ENCODE assay signal across 21 cellular contexts in the genomic region with DNA sequence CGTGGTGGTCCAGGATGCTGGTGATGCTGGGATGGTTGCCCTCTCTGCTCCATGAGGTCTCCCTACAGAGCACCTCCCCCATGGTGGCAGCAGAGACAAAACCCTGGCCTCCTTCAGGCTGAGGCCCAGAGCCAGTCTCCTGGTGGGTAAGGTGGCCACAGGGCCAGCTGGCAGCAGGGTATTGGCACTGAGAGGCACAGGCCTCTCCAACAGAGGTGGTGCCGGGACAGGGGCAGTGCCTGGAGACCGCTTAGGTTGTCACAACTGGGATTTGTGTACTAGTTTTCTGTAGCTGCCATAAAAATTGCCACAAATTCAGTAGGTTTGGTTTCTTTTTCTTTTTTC. TPM values are rescaled to one million over a fixed set of nuclear protein-coding genes. Genes with fewer than 3 reads are reported as not detected.
A peak's percentile ranks its signal among the peaks of the same experiment; 100 is the strongest.
DNase-seq lines count a peak whose midpoint lies in the region; ATAC-seq and TF ChIP-seq lines count a peak whose summit lies in the region.
"Had no signal": no experiment of that assay in that cellular context is flagged by ENCODE, and none has a peak within 500 bp of the region (broad histone marks: within the 10 kb centered on the region; RNA-seq: fewer than 3 reads in every experiment).

No MANE protein-coding gene starts in this region.

- no peak overlapping the region for H3K4me3 ChIP-seq in colonic mucosa
- H3K4me3 ChIP-seq: gastroesophageal sphincter, HAP-1 had no signal

- H3K4me1 Mint-ChIP-seq in type B pancreatic cell (ENCODE audit: unreplicated experiment), result peaks cover 6% of the 10 kb centered on the region

- H3K36me3 ChIP-seq in colonic mucosa, result no peaks in the 10 kb centered on the region
- H3K36me3 ChIP-seq: gastroesophageal sphincter had no signal

- ATAC-seq in Right ventricle myocardium inferior, result peak; percentile 56
- no peak for ATAC-seq in GM21528 (IDR thresholded peaks at IDR 0.05; ENCODE audit: low FRiP score, unreplicated experiment)
- ATAC-seq: activated CD4-positive, alpha-beta T cell treated with anti-CD3 and anti-CD28 coated beads for 36 hours; activated CD8-positive, alpha-beta T cell treated with anti-CD3 and anti-CD28 coated beads, Interleukin-2, amount 10 ng/mL, durations not matched to agents 7 days and 5 days; gastroesophageal sphincter; SK-N-SH treated with all-trans-retinoic acid at 6 μM for 48 hours; stimulated activated naive CD8-positive, alpha-beta T cell treated with anti-CD3 and anti-CD28 coated beads, Interleukin-15, amount 100 ng/mL, for 72 hours had no signal

- intact Hi-C loops in Right ventricle myocardium inferior (cut with DNase I), result no loop called here
- intact Hi-C loops in cardiac septum (cut with DNase I), result no loop called here
- intact Hi-C loops in colonic mucosa (cut with DNase I), result no loop called here

- peak overlapping the region; percentile 75 for H3K4me3 Mint-ChIP-seq in type B pancreatic cell
- H3K4me3 Mint-ChIP-seq: activated CD4-positive, alpha-beta T cell treated with anti-CD3 and anti-CD28 coated beads for 36 hours; activated CD8-positive, alpha-beta T cell treated with anti-CD3 and anti-CD28 coated beads, Interleukin-2, amount 10 ng/mL, durations not matched to agents 7 days and 5 days had no signal

- H3K4me1 ChIP-seq in colonic mucosa, result peaks cover 4% of the 10 kb centered on the region

- H3K9me3 Mint-ChIP-seq in type B pancreatic cell, result no peaks in the 10 kb centered on the region
- H3K9me3 Mint-ChIP-seq: activated naive CD8-positive, alpha-beta T cell treated with anti-CD3 and anti-CD28 coated beads for 36 hours; activated T-helper 2 cell treated with anti-CD3 and anti-CD28 coated beads, Interferon-gamma antibody, Interleukin-2, Interleukin-4, amounts not matched to agents 10 μg/mL and 5 μg/mL and 100 μg/mL, durations not matched to agents 14 hours and 24 hours and 36 hours; stimulated activated naive CD8-positive, alpha-beta T cell treated with anti-CD3 and anti-CD28 coated beads, Interleukin-15, amount 100 ng/mL, for 72 hours had no signal

- DNase-seq in Right ventricle myocardium inferior (ENCODE audit: missing footprints) (no peak), cardiac septum (ENCODE audit: low spot score) (no peak), cerebellar cortex (ENCODE audit: low spot score) (peak; percentile 53), medulla oblongata (ENCODE audit: extremely low spot score) (peak; percentile 77), type B pancreatic cell (ENCODE audit: extremely low spot score, unreplicated experiment) (no peak), pons (ENCODE audit: low spot score) (no peak), colonic mucosa (no peak)
- DNase-seq: activated CD4-positive, alpha-beta T cell treated with anti-CD3 and anti-CD28 coated beads for 36 hours; activated CD8-positive, alpha-beta T cell treated with anti-CD3 and anti-CD28 coated beads, Interleukin-2, amount 10 ng/mL, durations not matched to agents 7 days and 5 days; activated naive CD8-positive, alpha-beta T cell treated with anti-CD3 and anti-CD28 coated beads for 36 hours; central memory CD4-positive, alpha-beta T cell; NCI-H1105; NCI-H2029; stimulated activated naive CD8-positive, alpha-beta T cell treated with anti-CD3 and anti-CD28 coated beads, Interleukin-15, amount 100 ng/mL, for 72 hours had no signal

- no peaks in the 10 kb centered on the region for H3K9me3 ChIP-seq in colonic mucosa
- H3K9me3 ChIP-seq: gastroesophageal sphincter, HAP-1 had no signal

- H3K27me3 Mint-ChIP-seq in type B pancreatic cell, result peaks cover 35% of the 10 kb centered on the region

- H3K27ac ChIP-seq in colonic mucosa, result no peak overlapping the region

- H3K9ac ChIP-seq in colonic mucosa (ENCODE audit: low read depth in 2 of 2, low read length in 2 of 2), result no peak overlapping the region

- no peak for TF ChIP-seq CTCF in type B pancreatic cell (conservative IDR thresholded peaks at IDR 0.05)
- TF ChIP-seq CTCF in colonic mucosa (IDR thresholded peaks at IDR 0.05), result no peak

- H3K27ac Mint-ChIP-seq in type B pancreatic cell, result no peak overlapping the region
- H3K27ac Mint-ChIP-seq: activated CD4-positive, alpha-beta T cell treated with anti-CD3 and anti-CD28 coated beads for 36 hours; activated CD8-positive, alpha-beta T cell treated with anti-CD3 and anti-CD28 coated beads, Interleukin-2, amount 10 ng/mL, durations not matched to agents 7 days and 5 days; activated naive CD8-positive, alpha-beta T cell treated with anti-CD3 and anti-CD28 coated beads for 36 hours; activated T-helper 2 cell treated with anti-CD3 and anti-CD28 coated beads, Interferon-gamma antibody, Interleukin-2, Interleukin-4, amounts not matched to agents 10 μg/mL and 5 μg/mL and 100 μg/mL, durations not matched to agents 14 hours and 24 hours and 36 hours; stimulated activated naive CD8-positive, alpha-beta T cell treated with anti-CD3 and anti-CD28 coated beads, Interleukin-15, amount 100 ng/mL, for 72 hours had no signal

- H3K27me3 ChIP-seq in colonic mucosa, result peaks cover 22% of the 10 kb centered on the region

- no peaks in the 10 kb centered on the region for H3K36me3 Mint-ChIP-seq in type B pancreatic cell

RNA-seq across cellular contexts. Expression of a gene that starts 6.1 kb away (rescaled TPM):
- total RNA-seq in Right ventricle myocardium inferior (192 TPM), cardiac septum (140 TPM), type B pancreatic cell (ENCODE audit: low replicate concordance) (113 and 194 TPM in 2 replicates), colonic mucosa (10 to 100 TPM; 47.0 to 90.2 TPM)

RNA-seq across cellular contexts. Expression of a gene that starts 15.2 kb away (rescaled TPM):
- 2.4 TPM for total RNA-seq in Right ventricle myocardium inferior
- total RNA-seq in cardiac septum, result 0.46 TPM
- 0.76 and 4.1 TPM in 2 replicates for total RNA-seq in type B pancreatic cell (ENCODE audit: low replicate concordance)
- 1 to 10 TPM; 1.4 to 2.4 TPM for total RNA-seq in colonic mucosa
- total RNA-seq: HT-29, RPMI7951 had no signal

Comparison
In these comparisons a context has a peak if more than half of its experiments do, and no peak if none do; other contexts are left out.
1. DNase-seq: peak in cerebellar cortex (single experiment) and medulla oblongata (single experiment); none in Right ventricle myocardium inferior (single experiment), cardiac septum (single experiment), type B pancreatic cell (single experiment), pons (single experiment) and colonic mucosa (single experiment).